ENCODE assay signal across 19 cellular contexts in genomic region chr11:31822604-31823371, GRCh38. TPM values are rescaled to one million over a fixed set of nuclear protein-coding genes. Genes with fewer than 3 reads are reported as not detected.
DNase-seq lines count a peak whose midpoint lies in the region; ATAC-seq and TF ChIP-seq lines count a peak whose summit lies in the region.
"Had no signal": no experiment of that assay in that cellular context is flagged by ENCODE, and none has a peak within 500 bp of the region (broad histone marks: within the 10 kb centered on the region; RNA-seq: fewer than 3 reads in every experiment).

No MANE protein-coding gene starts in this region.

- 65% methylated on average over 11 of the region's 11 CpGs for whole genome bisulfite sequencing in mammary epithelial cell (ENCODE audit: low coverage, missing lambda C conversion rate)

- H3K9me3 ChIP-seq in iPS-20b (ENCODE audit: insufficient read depth, low read depth, low read length): no peaks in the 10 kb centered on the region
- peaks cover 2% of the 10 kb centered on the region for H3K9me3 ChIP-seq in mammary epithelial cell (replicated peaks; ENCODE audit: insufficient read depth, low read length)
- H3K9me3 ChIP-seq: MG63 had no signal

- dilution Hi-C loops in mammary epithelial cell (cut with HindIII; ENCODE audit: low sequenced_read_pairs): no loop called here

- H3K36me3 ChIP-seq in iPS-20b (ENCODE audit: insufficient read depth, low read depth, low read length): no peaks in the 10 kb centered on the region
- no peaks in the 10 kb centered on the region for H3K36me3 ChIP-seq in mammary epithelial cell (ENCODE audit: insufficient read depth, low read length)
- H3K36me3 ChIP-seq: MG63 had no signal

- no peak for ATAC-seq in GM19023 (IDR thresholded peaks at IDR 0.05; ENCODE audit: unreplicated experiment)
- ATAC-seq: CD8-positive, alpha-beta T cell; Panc1 had no signal

- H2AFZ ChIP-seq in mammary epithelial cell (ENCODE audit: low read depth, low read length): no peak overlapping the region

- DNase-seq in activated T-cell treated with anti-CD3 and anti-CD28 coated beads, Interleukin-2, amount 50 U/mL, for 48 hours: peak; percentile 17 to 18
- DNase-seq in activated T-cell treated with anti-CD3 and anti-CD28 coated beads for 4 hours (no peak), ecto neural progenitor cell (ENCODE audit: low spot score) (peak; percentile 46), GF-D8 (lab: John Stamatoyannopoulos, UW) (no peak), activated gamma-delta T cell treated with Interleukin-2 at 50 U/mL for 16 hours (no peak), mammary epithelial cell (no peak)
- DNase-seq: 8988T; CD8-positive, alpha-beta T cell; HCEC 1CT; MG63; NCI-H1092; NCI-H146; NCI-H2081; NCI-H510A treated with DMSO at 0.1 percent for 48 hours had no signal

- intact Hi-C loops in mammary epithelial cell (cut with micrococcal nuclease): no loop called here

- TF ChIP-seq CTCF in mammary epithelial cell (conservative IDR thresholded peaks at IDR 0.05 in 1 of 2, IDR thresholded peaks at IDR 0.05 in 1 of 2; ENCODE audit: extremely low read depth in 1 of 2, insufficient read depth in 1 of 2, low read depth in 1 of 2, low read length in 2 of 2): no peak

- BruUV-seq in mammary epithelial cell (replicated peaks; lab: Mats Ljungman, UMichigan): no TSS peak

- in situ Hi-C loops in mammary epithelial cell (cut with MboI; ENCODE audit: low sequenced_read_pairs in 2 of 2): no loop called here

- H3K9ac ChIP-seq in iPS-20b (ENCODE audit: low read depth, low read length) (0 out of 2 replicates have a peak overlapping the region, but pooled peaks have one; percentile 5), mammary epithelial cell (ENCODE audit: insufficient read depth, low read length) (no peak overlapping the region)
- H3K9ac ChIP-seq: KMS-11 had no signal

- H3K27me3 ChIP-seq in iPS-20b (ENCODE audit: insufficient read depth, low read length): peaks cover 100% of the 10 kb centered on the region
- peaks cover 85% of the 10 kb centered on the region for H3K27me3 ChIP-seq in mammary epithelial cell (ENCODE audit: insufficient read depth, low read length)
- H3K27me3 ChIP-seq: MG63 had no signal

- H4K20me1 ChIP-seq in mammary epithelial cell (ENCODE audit: insufficient read depth, low read length): no peaks in the 10 kb centered on the region

- H3K79me2 ChIP-seq in mammary epithelial cell (ENCODE audit: insufficient read depth, low read length): no peaks in the 10 kb centered on the region

- H3K27ac ChIP-seq in iPS-20b (ENCODE audit: low read length) (no peak overlapping the region), mammary epithelial cell (ENCODE audit: insufficient read depth, low read depth, low read length) (no peak overlapping the region)
- H3K27ac ChIP-seq: KMS-11 had no signal

- no peak overlapping the region for H3K4me2 ChIP-seq in mammary epithelial cell (ENCODE audit: insufficient read depth, low read depth, low read length)
- H3K4me2 ChIP-seq: KMS-11 had no signal

- peaks cover 49% of the 10 kb centered on the region for H3K4me1 ChIP-seq in iPS-20b (ENCODE audit: insufficient read depth, low read length)
- H3K4me1 ChIP-seq in mammary epithelial cell (ENCODE audit: insufficient read depth, low read length): peaks cover 3% of the 10 kb centered on the region

- CTCF ChIA-PET in mammary epithelial cell (lab: Charles Lee; ENCODE audit: low non-redundant PET): no interaction called here

- no peak overlapping the region for H3K4me3 ChIP-seq in iPS-20b (ENCODE audit: low read length)
- H3K4me3 ChIP-seq in mammary epithelial cell (replicated peaks in 1 of 3; ENCODE audit: insufficient read depth in 1 of 3, low read depth in 2 of 3, low read length in 3 of 3): no peak overlapping the region
- H3K4me3 ChIP-seq: MG63 had no signal

RNA-seq across cellular contexts. Expression of gene PAX6, which starts 11.7 kb away (rescaled TPM):
- total RNA-seq in mammary epithelial cell: 1 to 10 TPM in 1 of 2 donors, under 1 TPM in 1; 0.40 to 1.0 TPM
- polyA plus RNA-seq in mammary epithelial cell: not detected
- not detected for polyA minus RNA-seq in mammary epithelial cell
- total RNA-seq: CD8-positive, alpha-beta T cell had no signal
- polyA plus RNA-seq: BJ had no signal

Comparison
In these comparisons a context has a peak if more than half of its experiments do, and no peak if none do; other contexts are left out.
1. DNase-seq: peak in activated T-cell treated with anti-CD3 and anti-CD28 coated beads, Interleukin-2, amount 50 U/mL, for 48 hours (2 of 2) and ecto neural progenitor cell (single experiment); none in activated T-cell treated with anti-CD3 and anti-CD28 coated beads for 4 hours (single experiment), GF-D8 (single experiment), activated gamma-delta T cell treated with Interleukin-2 at 50 U/mL for 16 hours (single experiment) and mammary epithelial cell (single experiment).